In genomic region chr14:63962896-63963295, GRCh38 we compare ENCODE assay signal across 19 cellular contexts.
DNase-seq lines count a peak whose midpoint lies in the region; TF ChIP-seq lines count a peak whose summit lies in the region.
"Had no signal": no experiment of that assay in that cellular context is flagged by ENCODE, and none has a peak within 500 bp of the region (broad histone marks: within the 10 kb centered on the region; RNA-seq: fewer than 3 reads in every experiment).

No MANE protein-coding gene starts in this region.

- no peak overlapping the region for H3K4me3 ChIP-seq in astrocyte of the cerebellum (ENCODE audit: low read depth, low read length)
- H3K4me3 ChIP-seq in Peyer's patch, result no peak overlapping the region
- H3K4me3 ChIP-seq: MG63 had no signal

- H3K27me3 Mint-ChIP-seq in nephron (ENCODE audit: low read depth), result no peaks in the 10 kb centered on the region
- H3K27me3 Mint-ChIP-seq: B cell, IgD-negative memory B cell had no signal

- DNase-seq in DMS79 treated with DMSO at 0.1 percent for 48 hours (lab: John Stamatoyannopoulos, UW), result peak; percentile 25
- DNase-seq in NCI-H1092 (lab: John Stamatoyannopoulos, UW), result peak; percentile 21
- peak; percentile 20 for DNase-seq in astrocyte of the cerebellum (ENCODE audit: low read depth)
- DNase-seq in NCI-H2107 treated with DMSO at 0.1 percent for 48 hours (lab: John Stamatoyannopoulos, UW; ENCODE audit: unreplicated experiment), result no peak
- no peak for DNase-seq in Peyer's patch
- no peak for DNase-seq in amygdala (lab: John Stamatoyannopoulos, UW)
- DNase-seq: GOT3, HCEC 1CT, Karpas-422, MG63, NCI-H1436, NCI-H2171 treated with DMSO at 0.1 percent for 48 hours, NCI-H526, Right ventricle myocardium superior had no signal

- no peaks in the 10 kb centered on the region for H3K4me1 ChIP-seq in Peyer's patch

- no peak overlapping the region for H3K27ac ChIP-seq in Peyer's patch

- peaks cover 21% of the 10 kb centered on the region for H3K4me1 Mint-ChIP-seq in nephron
- H3K4me1 Mint-ChIP-seq: B cell, CD14-positive monocyte, IgD-negative memory B cell had no signal

- in situ Hi-C loops in astrocyte of the cerebellum (cut with HindIII; ENCODE audit: low sequenced_read_pairs), result no loop called here

- H3K27me3 ChIP-seq in Peyer's patch, result no peaks in the 10 kb centered on the region
- H3K27me3 ChIP-seq: MG63 had no signal

- H3K36me3 Mint-ChIP-seq in nephron (ENCODE audit: low read depth), result peaks cover 3% of the 10 kb centered on the region
- H3K36me3 Mint-ChIP-seq: CD14-positive monocyte, IgD-negative memory B cell had no signal

- peaks cover 0 to 14% (median 0%) of the 10 kb centered on the region in 3 donors for H3K36me3 ChIP-seq in Peyer's patch
- H3K36me3 ChIP-seq: MG63 had no signal

- TF ChIP-seq POLR2A in Peyer's patch (IDR thresholded peaks at IDR 0.05), result no peak

- H3K27ac Mint-ChIP-seq in nephron, result peak overlapping the region; percentile 70 to 87 (median 85)
- H3K27ac Mint-ChIP-seq: B cell; CD14-positive monocyte; IgD-negative memory B cell; T-helper 1 cell treated with Interleukin-12 subunit alpha and Interleukin-12 subunit beta and Interleukin-4 antibody, amounts not matched to agents 30 μg/mL and 1 μg/mL, for 36 hours had no signal

- TF ChIP-seq CTCF in astrocyte of the cerebellum (IDR thresholded peaks at IDR 0.05; ENCODE audit: low read depth, low read length, missing control alignments) (no peak), nephron (IDR thresholded peaks at IDR 0.05; ENCODE audit: unreplicated experiment in 3 of 3) (no peak), Peyer's patch (IDR thresholded peaks at IDR 0.05) (no peak)

- no peaks in the 10 kb centered on the region for H3K9me3 Mint-ChIP-seq in nephron
- H3K9me3 Mint-ChIP-seq: CD14-positive monocyte; IgD-negative memory B cell; T-helper 1 cell treated with Interleukin-12 subunit alpha and Interleukin-12 subunit beta and Interleukin-4 antibody, amounts not matched to agents 30 μg/mL and 1 μg/mL, for 36 hours had no signal

- H3K4me3 Mint-ChIP-seq in nephron, result no peak overlapping the region
- H3K4me3 Mint-ChIP-seq: B cell; CD14-positive monocyte; IgD-negative memory B cell; T-helper 1 cell treated with Interleukin-12 subunit alpha and Interleukin-12 subunit beta and Interleukin-4 antibody, amounts not matched to agents 30 μg/mL and 1 μg/mL, for 36 hours had no signal

- H3K9me3 ChIP-seq in Peyer's patch, result no peaks in the 10 kb centered on the region
- H3K9me3 ChIP-seq: MG63 had no signal

Comparison
In these comparisons a context has a peak if more than half of its experiments do, and no peak if none do; other contexts are left out.
1. DNase-seq: peak in DMS79 treated with DMSO at 0.1 percent for 48 hours (single experiment), NCI-H1092 (single experiment) and astrocyte of the cerebellum (single experiment); none in NCI-H2107 treated with DMSO at 0.1 percent for 48 hours (single experiment), Peyer's patch (0 of 3) and amygdala (0 of 56).